ENCODE assay signal across 29 cellular contexts in the genomic region with DNA sequence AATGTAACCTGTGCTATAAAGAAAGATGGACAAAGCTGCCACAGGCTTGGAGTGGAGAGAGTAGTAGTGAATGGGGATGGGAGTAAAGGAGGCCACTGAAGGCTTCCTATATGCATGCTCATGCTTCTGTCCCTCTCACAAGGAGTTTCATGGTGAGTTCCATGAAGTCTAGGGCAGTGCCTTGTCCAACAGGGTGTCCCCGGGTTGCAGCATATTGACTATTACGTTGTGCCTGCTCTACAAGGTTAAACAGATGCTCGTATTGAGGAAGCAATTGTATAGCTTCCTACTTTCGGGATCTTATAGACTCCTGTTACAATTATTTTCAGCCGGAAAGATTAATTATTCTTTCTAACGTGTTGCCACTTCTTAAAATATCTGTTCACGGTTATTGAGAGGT.
A peak's percentile ranks its signal among the peaks of the same experiment; 100 is the strongest.
DNase-seq lines count a peak whose midpoint lies in the region; FAIRE-seq and TF ChIP-seq lines count a peak whose summit lies in the region.
"Had no signal": no experiment of that assay in that cellular context is flagged by ENCODE, and none has a peak within 500 bp of the region (broad histone marks: within the 10 kb centered on the region; RNA-seq: fewer than 3 reads in every experiment).

No MANE protein-coding gene starts in this region.

- H4K8ac ChIP-seq in mesenchymal stem cell (ENCODE audit: low read length) = no peak overlapping the region

- H2AK5ac ChIP-seq in mesenchymal stem cell (ENCODE audit: low read length, severe bottlenecking) = no peak overlapping the region

- no peak overlapping the region for H2BK120ac ChIP-seq in mesenchymal stem cell (ENCODE audit: low read depth, low read length)

- H3K79me1 ChIP-seq in mesenchymal stem cell (replicated peaks; ENCODE audit: low read length, poor library complexity, severe bottlenecking) = no peaks in the 10 kb centered on the region

- peak overlapping the region in 1 of 2 experiments; percentile 24 for H2BK12ac ChIP-seq in mesenchymal stem cell (ENCODE audit: low read length in 2 of 2)

- H3K27me3 ChIP-seq in endothelial cell of umbilical vein (ENCODE audit: control insufficient read depth in 2 of 2, insufficient read depth in 2 of 2, low read length in 2 of 2) (no peaks in the 10 kb centered on the region), mesenchymal stem cell (ENCODE audit: control insufficient read depth in 1 of 2, insufficient read depth in 1 of 2, low read length in 2 of 2) (no peaks in the 10 kb centered on the region), suprapubic skin (no peaks in the 10 kb centered on the region)
- H3K27me3 ChIP-seq: breast epithelium, colonic mucosa, gastrocnemius medialis, SJSA1, testis, uterus had no signal

- H2BK15ac ChIP-seq in mesenchymal stem cell (ENCODE audit: low read depth, poor library complexity, severe bottlenecking) = no peak overlapping the region

- H2AFZ ChIP-seq in endothelial cell of umbilical vein (ENCODE audit: low read depth, low read length) (no peak overlapping the region), mesenchymal stem cell (ENCODE audit: low read depth, low read length) (no peak overlapping the region)

- H3K23ac ChIP-seq in mesenchymal stem cell (ENCODE audit: low read length in 2 of 2) = no peak overlapping the region

- intact Hi-C loops in endothelial cell of umbilical vein (cut with micrococcal nuclease) = no loop called here

- POLR2A ChIA-PET in endothelial cell of umbilical vein (lab: Charles Lee) = no interaction called here

- H3K4me3 ChIP-seq in endothelial cell of umbilical vein (replicated peaks in 1 of 3; ENCODE audit: insufficient read depth in 1 of 3, low read depth in 1 of 3, low read length in 3 of 3) = no peak overlapping the region
- H3K4me3 ChIP-seq in mesenchymal stem cell (ENCODE audit: insufficient read depth in 1 of 2, low read depth in 1 of 2, low read length in 2 of 2) = no peak overlapping the region
- no peak overlapping the region for H3K4me3 ChIP-seq in suprapubic skin
- H3K4me3 ChIP-seq: breast epithelium, colonic mucosa, gastrocnemius medialis, GM12878, SJSA1, testis, uterus had no signal

- H3K4me2 ChIP-seq in endothelial cell of umbilical vein (ENCODE audit: insufficient read depth, low read length) (peak overlapping the region; percentile 10), mesenchymal stem cell (ENCODE audit: low read length, poor library complexity, severe bottlenecking) (no peak overlapping the region)

- no peak overlapping the region for H3K27ac ChIP-seq in endothelial cell of umbilical vein (ENCODE audit: insufficient read depth, low read depth, low read length)
- H3K27ac ChIP-seq in mesenchymal stem cell (ENCODE audit: low read length, poor library complexity, severe bottlenecking) = no peak overlapping the region
- peak overlapping the region; percentile 3 for H3K27ac ChIP-seq in suprapubic skin
- H3K27ac ChIP-seq: colonic mucosa, SJSA1 had no signal

- H2BK5ac ChIP-seq in mesenchymal stem cell (ENCODE audit: low read depth, low read length, poor library complexity, severe bottlenecking) = no peak overlapping the region

- H3K4me1 ChIP-seq in endothelial cell of umbilical vein (ENCODE audit: control insufficient read depth, extremely low read depth, insufficient read depth, low read length) (peaks cover 10% of the 10 kb centered on the region), mesenchymal stem cell (ENCODE audit: control insufficient read depth, insufficient read depth, low read depth, low read length) (no peaks in the 10 kb centered on the region), suprapubic skin (peaks cover 9% of the 10 kb centered on the region)
- H3K4me1 ChIP-seq: breast epithelium, colonic mucosa, SJSA1, uterus had no signal

- H3K9me3 ChIP-seq in endothelial cell of umbilical vein (replicated peaks; ENCODE audit: control insufficient read depth, insufficient read depth, low read length) (no peaks in the 10 kb centered on the region), mesenchymal stem cell (ENCODE audit: control insufficient read depth, low read length) (peaks cover 3% of the 10 kb centered on the region), suprapubic skin (no peaks in the 10 kb centered on the region)
- H3K9me3 ChIP-seq: breast epithelium, colonic mucosa, gastrocnemius medialis, testis, uterus had no signal

- H3K18ac ChIP-seq in mesenchymal stem cell (ENCODE audit: low read depth in 1 of 2, low read length in 2 of 2) = no peak overlapping the region

- H3K36me3 ChIP-seq in endothelial cell of umbilical vein (ENCODE audit: control insufficient read depth in 2 of 2, extremely low read depth in 1 of 2, insufficient read depth in 2 of 2, low read length in 2 of 2) (no peaks in the 10 kb centered on the region), mesenchymal stem cell (ENCODE audit: control insufficient read depth in 1 of 2, insufficient read depth in 2 of 2, low read depth in 1 of 2, low read length in 2 of 2) (no peaks in the 10 kb centered on the region), suprapubic skin (no peaks in the 10 kb centered on the region)
- H3K36me3 ChIP-seq: breast epithelium, colonic mucosa, gastrocnemius medialis, SJSA1, uterus had no signal

- TF ChIP-seq CTCF in endothelial cell of umbilical vein (IDR thresholded peaks at IDR 0.05; ENCODE audit: extremely low read depth in 1 of 2, insufficient read depth in 1 of 2, low read depth in 1 of 2, low read length in 2 of 2) (no peak), suprapubic skin (IDR thresholded peaks at IDR 0.05) (no peak)

- TF ChIP-seq EP300 in suprapubic skin (IDR thresholded peaks at IDR 0.05) = no peak

- no peak overlapping the region for H3K14ac ChIP-seq in mesenchymal stem cell (ENCODE audit: low read length in 2 of 2)

- no peaks in the 10 kb centered on the region for H3K79me2 ChIP-seq in endothelial cell of umbilical vein (ENCODE audit: control insufficient read depth, insufficient read depth, low read length)

- peak; percentile 19 for DNase-seq in RPMI7951 (ENCODE audit: low read depth)
- DNase-seq in endothelial cell of umbilical vein (ENCODE audit: low read depth, low spot score) = peak; percentile 10
- DNase-seq in mesenchymal stem cell = no peak
- no peak for DNase-seq in suprapubic skin (ENCODE audit: low spot score in 2 of 2)
- DNase-seq in HCEC 1CT = no peak
- no peak for DNase-seq in SKM-1 (lab: John Stamatoyannopoulos, UW; ENCODE audit: unreplicated experiment)
- no peak for DNase-seq in HUDEP-2 (lab: John Stamatoyannopoulos, UW; ENCODE audit: unreplicated experiment in 76 of 76)
- DNase-seq: activated CD4-positive, CD25-positive, alpha-beta regulatory T cell; activated CD8-positive, alpha-beta memory T cell treated with anti-CD3 and anti-CD28 coated beads, Interleukin-2, amount 10 ng/mL, durations not matched to agents 7 days and 5 days; activated naive CD4-positive, alpha-beta T cell treated with Interleukin-2 at 50 U/mL for 16 hours; activated T-cell treated with anti-CD3 and anti-CD28 coated beads, Interleukin-2, amount 50 U/mL, for 48 hours; GOT3; immature natural killer cell; naive thymus-derived CD4-positive, alpha-beta T cell; NCI-H1048; NCI-H1694; NCI-H2171; NCI-H524; NK-92 treated with Interleukin-12 subunit alpha and Interleukin-12 subunit beta, amount 100 ng/mL, for 24 hours; stimulated activated naive B cell treated with anti-CD40 and anti-IgM and Interleukin-4, amounts not matched to agents 10 μg/mL and 1 μg/mL and 100 μg/mL, for 72 hours; T-cell had no signal

- BruUV-seq in endothelial cell of umbilical vein (replicated peaks; lab: Mats Ljungman, UMichigan) = no TSS peak

- H3K4ac ChIP-seq in mesenchymal stem cell (ENCODE audit: low read depth in 1 of 2, low read length in 2 of 2) = no peak overlapping the region

- CTCF ChIA-PET in endothelial cell of umbilical vein (lab: Charles Lee) = interaction anchor here (1.0 to 1.4 kb wide), 3 partner anchors 14 to 129 kb away, joined by 3 to 4 read pairs (median 4); a partner anchor contains a TSS

- dilution Hi-C loops in endothelial cell of umbilical vein (cut with MboI; ENCODE audit: extremely low pct_ligation_motif_present, low sequenced_read_pairs) = no loop called here

- H3K9ac ChIP-seq in endothelial cell of umbilical vein (replicated peaks; ENCODE audit: extremely low read depth, insufficient read depth, low read length) = no peak overlapping the region
- peak overlapping the region; percentile 8 for H3K9ac ChIP-seq in mesenchymal stem cell (ENCODE audit: low read length)

- FAIRE-seq in endothelial cell of umbilical vein (lab: Jason Lieb, UNC) = no peak
- FAIRE-seq: D721Med, GM12878 had no signal

- no peaks in the 10 kb centered on the region for H3K9me1 ChIP-seq in endothelial cell of umbilical vein (replicated peaks; ENCODE audit: control insufficient read depth, extremely low read depth, insufficient read depth, low read length)

- TF ChIP-seq POLR2A in endothelial cell of umbilical vein (IDR thresholded peaks at IDR 0.05; ENCODE audit: low read depth, low read length) (no peak), suprapubic skin (IDR thresholded peaks at IDR 0.05) (no peak)

- H4K20me1 ChIP-seq in endothelial cell of umbilical vein (replicated peaks; ENCODE audit: control insufficient read depth, extremely low read depth, insufficient read depth, low read length) = no peaks in the 10 kb centered on the region

- H4K91ac ChIP-seq in mesenchymal stem cell (ENCODE audit: low read length) = no peak overlapping the region

- 86% methylated on average over 7 of the region's 7 CpGs for WGBS in mesenchymal stem cell
- 76% methylated on average over 7 of the region's 7 CpGs for WGBS in suprapubic skin

TF ChIP-seq in endothelial cell of umbilical vein, 7 proteins besides CTCF, POLR2A, EP300 and RAD21:
- TF ChIP-seq POLR2AphosphoS5 (IDR thresholded peaks at IDR 0.05; ENCODE audit: insufficient read depth, low read depth, low read length) (no peak), FOS (IDR thresholded peaks at IDR 0.05; ENCODE audit: borderline replicate concordance, insufficient read depth, low read length) (no peak), JUN (IDR thresholded peaks at IDR 0.05; ENCODE audit: borderline replicate concordance, insufficient read depth, insufficient read length, low read depth) (no peak), GATA2 (IDR thresholded peaks at IDR 0.05; ENCODE audit: insufficient read depth, insufficient read length, low read depth, low read length) (no peak), EZH2 (IDR thresholded peaks at IDR 0.05; ENCODE audit: borderline replicate concordance, low read depth, low read length, severe bottlenecking) (no peak), MYC (IDR thresholded peaks at IDR 0.05; ENCODE audit: low read depth, low read length) (no peak)
- TF ChIP-seq, protein P1, sequence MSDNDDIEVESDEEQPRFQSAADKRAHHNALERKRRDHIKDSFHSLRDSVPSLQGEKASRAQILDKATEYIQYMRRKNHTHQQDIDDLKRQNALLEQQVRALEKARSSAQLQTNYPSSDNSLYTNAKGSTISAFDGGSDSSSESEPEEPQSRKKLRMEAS (IDR thresholded peaks at IDR 0.05; ENCODE audit: insufficient read depth, insufficient read length) = no peak

Comparison
In these comparisons a context has a peak if more than half of its experiments do, and no peak if none do; other contexts are left out.
1. DNase-seq: peak in RPMI7951 (single experiment) and endothelial cell of umbilical vein (single experiment); none in mesenchymal stem cell (single experiment), suprapubic skin (0 of 2), HCEC 1CT (single experiment), SKM-1 (single experiment) and HUDEP-2 (0 of 76).